8 cellular contexts compared by ENCODE assay signal in genomic region chr14:99603471-99603933, GRCh38. TPM values are rescaled to one million over a fixed set of nuclear protein-coding genes. Genes with fewer than 3 reads are reported as not detected.
DNase-seq lines count a peak whose midpoint lies in the region; ATAC-seq and TF ChIP-seq lines count a peak whose summit lies in the region.

No MANE protein-coding gene starts in this region.

- peak; percentile 4 for ATAC-seq in HG02943 (IDR thresholded peaks at IDR 0.05; ENCODE audit: low read depth, unreplicated experiment)
- peak; percentile 0 for ATAC-seq in body of pancreas
- no peak for ATAC-seq in lower lobe of right lung

- no peaks in the 10 kb centered on the region for H3K27me3 ChIP-seq in Caco-2 (replicated peaks; ENCODE audit: control insufficient read depth, insufficient read depth, low read length)
- no peaks in the 10 kb centered on the region for H3K27me3 ChIP-seq in body of pancreas
- H3K27me3 ChIP-seq in lower lobe of right lung (ENCODE audit: low read depth), result peaks cover 6% of the 10 kb centered on the region

- no peaks in the 10 kb centered on the region for H3K36me3 ChIP-seq in Caco-2 (ENCODE audit: control insufficient read depth, insufficient read depth, low read length)
- no peaks in the 10 kb centered on the region for H3K36me3 ChIP-seq in body of pancreas (replicated peaks in 1 of 2; ENCODE audit: insufficient read depth in 1 of 2, low read depth in 2 of 2)
- H3K36me3 ChIP-seq in lower lobe of right lung, result no peaks in the 10 kb centered on the region

- H3K27ac ChIP-seq in body of pancreas (peak overlapping the region; percentile 12 to 70 (median 63)), lower lobe of right lung (peak overlapping the region; percentile 38)

- H3K4me3 Mint-ChIP-seq in Caco-2 (ENCODE audit: unreplicated experiment), result peak overlapping the region; percentile 62
- peak overlapping the region; percentile 37 for H3K4me3 Mint-ChIP-seq in stimulated activated naive CD8-positive, alpha-beta T cell treated with anti-CD3 and anti-CD28 coated beads, Interleukin-15, Interleukin-2, amounts not matched to agents 100 ng/mL and 50 ng/mL, for 24 hours

- BruUV-seq in Caco-2 (replicated peaks; lab: Mats Ljungman, UMichigan), result no TSS peak

- DNase-seq in Caco-2 (peak; percentile 47 to 48), T follicular helper cell (ENCODE audit: low read depth) (peak; percentile 36), body of pancreas (peak; percentile 52 to 61 (median 55)), lower lobe of right lung (no peak), GM20000 (ENCODE audit: low spot score) (no peak), lower leg skin (ENCODE audit: low spot score in 2 of 2) (no peak)

- H3K27ac Mint-ChIP-seq in Caco-2 (ENCODE audit: unreplicated experiment), result no peak overlapping the region
- H3K27ac Mint-ChIP-seq in stimulated activated naive CD8-positive, alpha-beta T cell treated with anti-CD3 and anti-CD28 coated beads, Interleukin-15, Interleukin-2, amounts not matched to agents 100 ng/mL and 50 ng/mL, for 24 hours, result no peak overlapping the region

- TF ChIP-seq CTCF in Caco-2 (IDR thresholded peaks at IDR 0.05; ENCODE audit: insufficient read depth in 1 of 2, low read depth in 1 of 2, low read length in 1 of 2, severe bottlenecking in 1 of 2, unreplicated experiment in 1 of 2), result no peak
- TF ChIP-seq CTCF in body of pancreas (IDR thresholded peaks at IDR 0.05), result no peak
- TF ChIP-seq CTCF in lower lobe of right lung (IDR thresholded peaks at IDR 0.05), result no peak
- TF ChIP-seq CTCF in GM20000 (IDR thresholded peaks at IDR 0.05; ENCODE audit: extremely low read depth, missing control alignments), result no peak
- no peak for TF ChIP-seq CTCF in lower leg skin (IDR thresholded peaks at IDR 0.05)

- TF ChIP-seq POLR2A in body of pancreas (IDR thresholded peaks at IDR 0.05) (no peak), lower leg skin (IDR thresholded peaks at IDR 0.05) (no peak)

- POLR2A ChIA-PET in Caco-2 (lab: Charles Lee), result interaction anchor here (0.5 to 2.9 kb wide), 7 partner anchors 11 to 122 kb away, joined by 3 to 12 read pairs (median 5); partner anchors contain the start of genes CCNK and SETD3

- H3K4me1 ChIP-seq in Caco-2 (peaks cover 38% of the 10 kb centered on the region), body of pancreas (peaks cover 61% of the 10 kb centered on the region), lower lobe of right lung (peaks cover 57% of the 10 kb centered on the region)

- H3K4me3 ChIP-seq in Caco-2 (ENCODE audit: low read depth, low read length), result peak overlapping the region; percentile 67
- no peak overlapping the region for H3K4me3 ChIP-seq in body of pancreas
- peak overlapping the region; percentile 89 for H3K4me3 ChIP-seq in lower lobe of right lung
- H3K4me3 ChIP-seq in lower leg skin (ENCODE audit: low read depth, poor library complexity, severe bottlenecking), result no peak overlapping the region

- H3K36me3 Mint-ChIP-seq in Caco-2 (ENCODE audit: insufficient read depth, unreplicated experiment), result no peaks in the 10 kb centered on the region
- H3K36me3 Mint-ChIP-seq in stimulated activated naive CD8-positive, alpha-beta T cell treated with anti-CD3 and anti-CD28 coated beads, Interleukin-15, Interleukin-2, amounts not matched to agents 100 ng/mL and 50 ng/mL, for 24 hours (ENCODE audit: low read depth), result no peaks in the 10 kb centered on the region

- WGBS in body of pancreas, 2 donors, result 13% methylated on average over 41 of the region's 61 CpGs; no CpG with 5 or more reads in 1 of the 2 donors
- 1 to 13% methylated on average over 14 to 32 of the region's 61 CpGs for WGBS in lower leg skin, 2 donors

- no peaks in the 10 kb centered on the region for H3K9me3 Mint-ChIP-seq in Caco-2 (ENCODE audit: unreplicated experiment)
- no peaks in the 10 kb centered on the region for H3K9me3 Mint-ChIP-seq in stimulated activated naive CD8-positive, alpha-beta T cell treated with anti-CD3 and anti-CD28 coated beads, Interleukin-15, Interleukin-2, amounts not matched to agents 100 ng/mL and 50 ng/mL, for 24 hours

- H3K27me3 Mint-ChIP-seq in Caco-2 (ENCODE audit: insufficient read depth, unreplicated experiment), result no peaks in the 10 kb centered on the region
- peaks cover 5% of the 10 kb centered on the region for H3K27me3 Mint-ChIP-seq in stimulated activated naive CD8-positive, alpha-beta T cell treated with anti-CD3 and anti-CD28 coated beads, Interleukin-15, Interleukin-2, amounts not matched to agents 100 ng/mL and 50 ng/mL, for 24 hours

- intact Hi-C loops in Caco-2 (cut with micrococcal nuclease; ENCODE audit: unreplicated experiment), result loop anchor here (5.0 kb wide), 2 partner anchors 41 to 79 kb away; partner anchors contain the start of gene CYP46A1
- intact Hi-C loops in body of pancreas (cut with DNase I), result no loop called here
- intact Hi-C loops in lower lobe of right lung (cut with DNase I), result no loop called here
- intact Hi-C loops in lower leg skin (cut with DNase I; ENCODE audit: low total_unique reads), result no loop called here

- peaks cover 29% of the 10 kb centered on the region for H3K4me1 Mint-ChIP-seq in Caco-2 (ENCODE audit: low read depth, unreplicated experiment)
- peaks cover 22% of the 10 kb centered on the region for H3K4me1 Mint-ChIP-seq in stimulated activated naive CD8-positive, alpha-beta T cell treated with anti-CD3 and anti-CD28 coated beads, Interleukin-15, Interleukin-2, amounts not matched to agents 100 ng/mL and 50 ng/mL, for 24 hours (ENCODE audit: low read depth)

- H3K9me3 ChIP-seq in Caco-2 (no peaks in the 10 kb centered on the region), body of pancreas (no peaks in the 10 kb centered on the region), lower lobe of right lung (no peaks in the 10 kb centered on the region)

- CTCF ChIA-PET in Caco-2 (lab: Charles Lee), result interaction anchor here (0.8 to 3.1 kb wide), 3 partner anchors 24 to 78 kb away, joined by 3 to 12 read pairs (median 4); no protein-coding TSS in a partner anchor

RNA-seq across cellular contexts. Expression of gene CCDC85C, which starts 0.5 kb away (rescaled TPM):
- 69.1 and 76.2 TPM in 2 replicates for total RNA-seq in Caco-2 (2022)
- total RNA-seq in body of pancreas, result 10 to 100 TPM in 1 of 2 donors, 1 to 10 TPM in 1; 8.9 to 10.1 TPM
- 15.3 TPM for total RNA-seq in lower lobe of right lung
- total RNA-seq in lower leg skin, result 10 to 100 TPM; 17.2 to 47.7 (median 33.3) TPM

RNA-seq across cellular contexts. Expression of gene HHIPL1, which starts 41.4 kb away (rescaled TPM):
- total RNA-seq in Caco-2 (2022) (2.1 and 2.9 TPM in 2 replicates), body of pancreas (under 1 TPM; under 0.01 to 0.26 TPM), lower lobe of right lung (1.6 TPM), lower leg skin (1 to 10 TPM in 2 of 4 donors, under 1 TPM in 2; 0.59 to 2.4 (median 0.92) TPM)

Comparison
In these comparisons a context has a peak if more than half of its experiments do, and no peak if none do; other contexts are left out.
1. DNase-seq: peak in Caco-2 (2 of 2), T follicular helper cell (single experiment) and body of pancreas (4 of 4); none in lower lobe of right lung (single experiment), GM20000 (single experiment) and lower leg skin (0 of 2).
2. H3K4me3 ChIP-seq: peak in Caco-2 (single experiment) and lower lobe of right lung (single experiment); none in body of pancreas (0 of 2) and lower leg skin (single experiment).
3. ATAC-seq: peak in HG02943 (single experiment) and body of pancreas (single experiment); none in lower lobe of right lung (0 of 2).